Comparison of ENCODE assay signal across 8 cellular contexts in genomic region chr10:6203331-6204062, GRCh38. TPM values are rescaled to one million over a fixed set of nuclear protein-coding genes. Genes with fewer than 3 reads are reported as not detected.
DNase-seq lines count a peak whose midpoint lies in the region; ATAC-seq and TF ChIP-seq lines count a peak whose summit lies in the region.

No MANE protein-coding gene starts in this region.

- H3K4me1 ChIP-seq in gastrocnemius medialis, result peaks cover 42 to 46% of the 10 kb centered on the region in 2 donors

- intact Hi-C loops in Calu3 (cut with micrococcal nuclease; ENCODE audit: unreplicated experiment), result loop anchor here (5.0 kb wide), 3 partner anchors 74 to 96 kb away; no protein-coding TSS in a partner anchor
- intact Hi-C loops in gastrocnemius medialis (cut with DNase I; ENCODE audit: low total_unique reads), result loop anchor here (2.0 kb wide), 1 partner anchor 95 kb away; no protein-coding TSS in a partner anchor

- in situ Hi-C loops in gastrocnemius medialis (cut with MboI; ENCODE audit: low sequenced_read_pairs in 4 of 4), result loop anchor here in 3 of 4 donors (10.0 kb wide), 2 partner anchors 49 to 99 kb away; no protein-coding TSS in a partner anchor

- peak overlapping the region; percentile 67 to 100 (median 90) for H3K4me3 ChIP-seq in gastrocnemius medialis

- CTCF ChIA-PET in Calu3 (lab: Charles Lee), result interaction anchor here (0.7 to 2.6 kb wide), 13 partner anchors 35 to 203 kb away, joined by 3 to 91 read pairs (median 6); no protein-coding TSS in a partner anchor

- H3K9me3 ChIP-seq in T-helper 17 cell (ENCODE audit: control insufficient read depth, low read length, poor library complexity, severe bottlenecking) (no peaks in the 10 kb centered on the region), gastrocnemius medialis (no peaks in the 10 kb centered on the region)

- H3K9me3 Mint-ChIP-seq in Calu3 (ENCODE audit: low read depth, unreplicated experiment), result no peaks in the 10 kb centered on the region

- no peaks in the 10 kb centered on the region for H3K27me3 ChIP-seq in gastrocnemius medialis

- ATAC-seq in GM19467 (IDR thresholded peaks at IDR 0.05; ENCODE audit: unreplicated experiment), result peak; percentile 45
- ATAC-seq in HG03565 (IDR thresholded peaks at IDR 0.05; ENCODE audit: unreplicated experiment), result peak; percentile 26
- ATAC-seq in T-helper 17 cell, result peak; percentile 25
- peak in 1 of 2 donors; percentile 2 for ATAC-seq in gastrocnemius medialis
- ATAC-seq in GM18870 (IDR thresholded peaks at IDR 0.05; ENCODE audit: unreplicated experiment), result no peak

- peak overlapping the region; percentile 89 to 98 (median 95) for H3K27ac ChIP-seq in gastrocnemius medialis

- no peaks in the 10 kb centered on the region for H3K27me3 Mint-ChIP-seq in Calu3 (ENCODE audit: unreplicated experiment)
- H3K27me3 Mint-ChIP-seq in T-helper 17 cell, result no peaks in the 10 kb centered on the region

- H3K27ac Mint-ChIP-seq in Calu3 (ENCODE audit: unreplicated experiment) (peak overlapping the region; percentile 84), T-helper 17 cell (peak overlapping the region; percentile 72)

- TF ChIP-seq CTCF in Calu3 (IDR thresholded peaks at IDR 0.05; ENCODE audit: unreplicated experiment) (peak; percentile 4), gastrocnemius medialis (IDR thresholded peaks at IDR 0.05 in 4 of 5, conservative IDR thresholded peaks at IDR 0.05 in 1 of 5) (peak; percentile 4 to 55 (median 41))

- no TSS peak for BruUV-seq in Calu3 (replicated peaks; lab: Mats Ljungman, UMichigan)

- TF ChIP-seq POLR2A in gastrocnemius medialis (IDR thresholded peaks at IDR 0.05), result no peak

- H3K4me3 Mint-ChIP-seq in Calu3 (ENCODE audit: low read depth, unreplicated experiment), result peak overlapping the region; percentile 84
- peak overlapping the region; percentile 99 for H3K4me3 Mint-ChIP-seq in T-helper 17 cell

- H3K4me1 Mint-ChIP-seq in Calu3 (ENCODE audit: low read depth, unreplicated experiment) (peaks cover 12% of the 10 kb centered on the region), T-helper 17 cell (peaks cover 30% of the 10 kb centered on the region)

- H3K36me3 Mint-ChIP-seq in Calu3 (ENCODE audit: insufficient read depth, unreplicated experiment) (peaks cover 73% of the 10 kb centered on the region), T-helper 17 cell (ENCODE audit: low read depth) (peaks cover 5% of the 10 kb centered on the region)

- peaks cover 0 to 7% of the 10 kb centered on the region in 2 donors for H3K36me3 ChIP-seq in gastrocnemius medialis

- DNase-seq in Calu3 (peak; percentile 84), T-helper 17 cell (peak in 2 of 3 donors; percentile 26 to 45), astrocyte of the hippocampus (ENCODE audit: low read depth, low spot score) (peak; percentile 89), hypothalamus (lab: John Stamatoyannopoulos, UW) (peak in 27 of 51 donors; percentile 44 to 82 (median 65)), gastrocnemius medialis (no peak)

RNA-seq across cellular contexts. Expression of gene PFKFB3, which starts 0.8 kb away (rescaled TPM):
- total RNA-seq in Calu3 (2022) (273 and 293 TPM in 2 replicates), T-helper 17 cell (100 to 1,000 TPM in 1 of 2 donors, 10 to 100 TPM in 1; 93.3 to 146 TPM), gastrocnemius medialis (1,000 to 10,000 TPM in 1 of 4 donors, 100 to 1,000 TPM in 3; 218 to 1,159 (median 337) TPM)

Comparison
In these comparisons a context has a peak if more than half of its experiments do, and no peak if none do; other contexts are left out.
1. DNase-seq: peak in Calu3 (single experiment), T-helper 17 cell (2 of 3), astrocyte of the hippocampus (single experiment) and hypothalamus (27 of 51); none in gastrocnemius medialis (0 of 2).